ENCODE assay signal across 8 cellular contexts in genomic region chr3:154323921-154324738, GRCh38. TPM values are rescaled to one million over a fixed set of nuclear protein-coding genes. Genes with fewer than 3 reads are reported as not detected.
DNase-seq lines count a peak whose midpoint lies in the region; ATAC-seq and FAIRE-seq lines count a peak whose summit lies in the region.

Gene DHX36 (minus strand): TSS chr3:154324487. CDS start chr3:154324416, 71 bp downstream.

- H3K4me1 Mint-ChIP-seq in naive B cell = peaks cover 14 to 16% (median 16%) of the 10 kb centered on the region in 3 donors
- H3K4me1 Mint-ChIP-seq in stimulated activated memory B cell treated with anti-CD40 and anti-IgM and Interleukin-4, amounts not matched to agents 10 μg/mL and 1 μg/mL and 100 μg/mL, for 72 hours = peaks cover 6% of the 10 kb centered on the region

- peak; percentile 97 for ATAC-seq in GM21825 (IDR thresholded peaks at IDR 0.05; ENCODE audit: unreplicated experiment)
- peak; percentile 89 to 90 for ATAC-seq in naive B cell (ENCODE audit: low read depth in 2 of 2)
- ATAC-seq in stimulated activated memory B cell treated with anti-CD40 and anti-IgM and Interleukin-4, amounts not matched to agents 10 μg/mL and 1 μg/mL and 100 μg/mL, for 72 hours = peak; percentile 98

- H3K9ac ChIP-seq in Karpas-422 (ENCODE audit: low read length) = peak within 1 kb of the TSS; percentile 89

- H3K4me1 ChIP-seq in Karpas-422 (ENCODE audit: low read length) = peaks cover 44% of the 10 kb centered on the region

- peaks cover 51% of the 10 kb centered on the region for H3K79me2 ChIP-seq in Karpas-422 (ENCODE audit: low read length)

- peak within 1 kb of the TSS; percentile 98 to 100 (median 100) for H3K27ac Mint-ChIP-seq in naive B cell
- peak within 1 kb of the TSS; percentile 100 for H3K27ac Mint-ChIP-seq in stimulated activated memory B cell treated with anti-CD40 and anti-IgM and Interleukin-4, amounts not matched to agents 10 μg/mL and 1 μg/mL and 100 μg/mL, for 72 hours

- FAIRE-seq in RCC 7860 (lab: Jason Lieb, UNC) = no peak

- peak within 1 kb of the TSS; percentile 77 for H3K4me3 ChIP-seq in Karpas-422 (ENCODE audit: low read length)

- no peaks in the 10 kb centered on the region for H3K27me3 ChIP-seq in Karpas-422 (ENCODE audit: low read length)

- DNase-seq in DMS79 treated with DMSO at 0.1 percent for 48 hours (lab: John Stamatoyannopoulos, UW) (peak; percentile 88), Karpas-422 (peak; percentile 97), RCC 7860 (ENCODE audit: low spot score) (peak; percentile 65), activated T-helper 1 cell treated with Interleukin-2 at 50 U/mL for 16 hours (ENCODE audit: low read depth) (peak; percentile 78), fibroblast of gingiva (ENCODE audit: low read depth) (peak; percentile 93), naive B cell (peak; percentile 86)

- H3K27ac ChIP-seq in Karpas-422 (ENCODE audit: low read length) = peak within 1 kb of the TSS; percentile 82

- H3K27me3 Mint-ChIP-seq in naive B cell = peaks cover 0 to 6% (median 5%) of the 10 kb centered on the region in 3 donors
- no peaks in the 10 kb centered on the region for H3K27me3 Mint-ChIP-seq in stimulated activated memory B cell treated with anti-CD40 and anti-IgM and Interleukin-4, amounts not matched to agents 10 μg/mL and 1 μg/mL and 100 μg/mL, for 72 hours

- peak within 1 kb of the TSS; percentile 75 for H2AFZ ChIP-seq in Karpas-422 (ENCODE audit: low read length)

- H4K20me1 ChIP-seq in Karpas-422 (ENCODE audit: insufficient read depth, low read depth, low read length) = peaks cover 12% of the 10 kb centered on the region

- H3K9me3 ChIP-seq in Karpas-422 (ENCODE audit: low read length) = no peaks in the 10 kb centered on the region

- no peaks in the 10 kb centered on the region for H3K9me2 ChIP-seq in Karpas-422 (replicated peaks; ENCODE audit: insufficient read depth, low read length)

- H3K4me2 ChIP-seq in Karpas-422 (ENCODE audit: low read depth, low read length, poor library complexity, severe bottlenecking) = peak within 1 kb of the TSS; percentile 77

- H3K36me3 Mint-ChIP-seq in naive B cell = peaks cover 0 to 7% of the 10 kb centered on the region in 2 donors
- peaks cover 9% of the 10 kb centered on the region for H3K36me3 Mint-ChIP-seq in stimulated activated memory B cell treated with anti-CD40 and anti-IgM and Interleukin-4, amounts not matched to agents 10 μg/mL and 1 μg/mL and 100 μg/mL, for 72 hours

- H3K9me3 Mint-ChIP-seq in naive B cell = peaks cover 0 to 3% (median 0%) of the 10 kb centered on the region in 7 donors
- no peaks in the 10 kb centered on the region for H3K9me3 Mint-ChIP-seq in stimulated activated memory B cell treated with anti-CD40 and anti-IgM and Interleukin-4, amounts not matched to agents 10 μg/mL and 1 μg/mL and 100 μg/mL, for 72 hours

- peak within 1 kb of the TSS in 7 of 8 donors; percentile 88 to 99 (median 98) for H3K4me3 Mint-ChIP-seq in naive B cell
- peak within 1 kb of the TSS; percentile 95 for H3K4me3 Mint-ChIP-seq in stimulated activated memory B cell treated with anti-CD40 and anti-IgM and Interleukin-4, amounts not matched to agents 10 μg/mL and 1 μg/mL and 100 μg/mL, for 72 hours

- peaks cover 11% of the 10 kb centered on the region for H3K36me3 ChIP-seq in Karpas-422 (ENCODE audit: insufficient read depth, low read length)

RNA-seq across cellular contexts. Expression of gene DHX36, which starts in this region (rescaled TPM):
- total RNA-seq in Karpas-422 (2014; rRNA removed; shearing (Covaris generic); ENCODE audit: low replicate concordance) = 58.2 and 117 TPM in 2 replicates
- polyA plus RNA-seq in naive B cell (ENCODE audit: low read depth in 6 of 6) = 10 to 100 TPM; 17.3 to 27.6 (median 20.3) TPM

Comparison
In these comparisons a context has a peak if more than half of its experiments do, and no peak if none do; other contexts are left out.
1. Peak in every context shown above with its lines: DNase-seq, ATAC-seq, H3K4me3 ChIP-seq and H3K27ac ChIP-seq.